In genomic region chr10:32957341-32958084, GRCh38 we compare ENCODE assay signal across 7 cellular contexts. TPM values are rescaled to one million over a fixed set of nuclear protein-coding genes. Genes with fewer than 3 reads are reported as not detected.
A peak's percentile ranks its signal among the peaks of the same experiment; 100 is the strongest.
DNase-seq lines count a peak whose midpoint lies in the region; ATAC-seq and TF ChIP-seq lines count a peak whose summit lies in the region.

No MANE protein-coding gene starts in this region.

- H3K9me3 Mint-ChIP-seq in activated naive CD8-positive, alpha-beta T cell treated with anti-CD3 and anti-CD28 coated beads, Interleukin-2, amount 10 ng/mL, durations not matched to agents 7 days and 5 days: no peaks in the 10 kb centered on the region
- H3K9me3 Mint-ChIP-seq in progenitor cell of endocrine pancreas (ENCODE audit: low read depth): no peaks in the 10 kb centered on the region

- H3K27ac ChIP-seq in OCI-LY3 (ENCODE audit: low read length): no peak overlapping the region

- H3K36me3 Mint-ChIP-seq in activated naive CD8-positive, alpha-beta T cell treated with anti-CD3 and anti-CD28 coated beads, Interleukin-2, amount 10 ng/mL, durations not matched to agents 7 days and 5 days: peaks cover 1% of the 10 kb centered on the region
- peaks cover 1% of the 10 kb centered on the region for H3K36me3 Mint-ChIP-seq in progenitor cell of endocrine pancreas (ENCODE audit: insufficient read depth)

- no peaks in the 10 kb centered on the region; the same call in 1 of the 2 replicates for H3K79me2 ChIP-seq in OCI-LY3 (ENCODE audit: low read length)

- peak; percentile 66 for DNase-seq in activated naive CD8-positive, alpha-beta T cell treated with anti-CD3 and anti-CD28 coated beads, Interleukin-2, amount 10 ng/mL, durations not matched to agents 7 days and 5 days
- DNase-seq in left ventricle myocardium superior (peak; percentile 77), progenitor cell of endocrine pancreas (ENCODE audit: low spot score, unreplicated experiment) (peak; percentile 43)

- H3K36me3 ChIP-seq in OCI-LY3 (replicated peaks; ENCODE audit: low read depth, low read length): no peaks in the 10 kb centered on the region

- intact Hi-C loops in left ventricle myocardium superior (cut with micrococcal nuclease): loop anchor here (10.0 kb wide), 1 partner anchor 47 kb away; no protein-coding TSS in a partner anchor

- peak overlapping the region; percentile 81 for H3K4me3 Mint-ChIP-seq in activated naive CD8-positive, alpha-beta T cell treated with anti-CD3 and anti-CD28 coated beads, Interleukin-2, amount 10 ng/mL, durations not matched to agents 7 days and 5 days
- H3K4me3 Mint-ChIP-seq in progenitor cell of endocrine pancreas (ENCODE audit: low read depth): peak overlapping the region; percentile 81

- H3K4me2 ChIP-seq in OCI-LY3 (ENCODE audit: low read length): peak overlapping the region; percentile 92

- H3K4me1 ChIP-seq in OCI-LY3 (ENCODE audit: low read length): peaks cover 28% of the 10 kb centered on the region

- no peaks in the 10 kb centered on the region for H3K9me3 ChIP-seq in OCI-LY3 (ENCODE audit: insufficient read depth, low read length)

- H3K4me1 Mint-ChIP-seq in activated naive CD8-positive, alpha-beta T cell treated with anti-CD3 and anti-CD28 coated beads, Interleukin-2, amount 10 ng/mL, durations not matched to agents 7 days and 5 days: peaks cover 26% of the 10 kb centered on the region
- peaks cover 60% of the 10 kb centered on the region for H3K4me1 Mint-ChIP-seq in progenitor cell of endocrine pancreas (ENCODE audit: low read depth)

- H3K4me3 ChIP-seq in OCI-LY3 (ENCODE audit: low read length): peak overlapping the region; percentile 81

- peak overlapping the region; percentile 67 for H3K9ac ChIP-seq in OCI-LY3 (ENCODE audit: low read length)

- peaks cover 37% of the 10 kb centered on the region for H3K27me3 ChIP-seq in OCI-LY3 (ENCODE audit: low read depth, low read length)

- H3K27ac Mint-ChIP-seq in activated naive CD8-positive, alpha-beta T cell treated with anti-CD3 and anti-CD28 coated beads, Interleukin-2, amount 10 ng/mL, durations not matched to agents 7 days and 5 days: peak overlapping the region; percentile 71
- H3K27ac Mint-ChIP-seq in progenitor cell of endocrine pancreas: peak overlapping the region; percentile 90

- peaks cover 8% of the 10 kb centered on the region for H4K20me1 ChIP-seq in OCI-LY3 (ENCODE audit: insufficient read depth, low read length)

- no peaks in the 10 kb centered on the region for H3K27me3 Mint-ChIP-seq in activated naive CD8-positive, alpha-beta T cell treated with anti-CD3 and anti-CD28 coated beads, Interleukin-2, amount 10 ng/mL, durations not matched to agents 7 days and 5 days
- H3K27me3 Mint-ChIP-seq in progenitor cell of endocrine pancreas: no peaks in the 10 kb centered on the region

- TF ChIP-seq CTCF in OCI-LY3 (IDR thresholded peaks at IDR 0.05; ENCODE audit: low read depth, low read length): no peak
- TF ChIP-seq CTCF in progenitor cell of endocrine pancreas (IDR thresholded peaks at IDR 0.05; ENCODE audit: unreplicated experiment): no peak

- 0 out of 2 replicates have a peak overlapping the region, but pooled peaks have one; percentile 39 for H2AFZ ChIP-seq in OCI-LY3 (ENCODE audit: low read depth, low read length)

- ATAC-seq in GM18502 (IDR thresholded peaks at IDR 0.05; ENCODE audit: poor library complexity, unreplicated experiment): peak; percentile 26
- peak; percentile 29 for ATAC-seq in HG02678 (IDR thresholded peaks at IDR 0.05; ENCODE audit: unreplicated experiment)
- ATAC-seq in activated naive CD8-positive, alpha-beta T cell treated with anti-CD3 and anti-CD28 coated beads, Interleukin-2, amount 10 ng/mL, durations not matched to agents 7 days and 5 days (ENCODE audit: low read depth): peak; percentile 41
- peak; percentile 27 for ATAC-seq in left ventricle myocardium superior
- no peak for ATAC-seq in GM21367 (IDR thresholded peaks at IDR 0.05; ENCODE audit: unreplicated experiment)

- POLR2A ChIA-PET in activated naive CD8-positive, alpha-beta T cell treated with anti-CD3 and anti-CD28 coated beads, Interleukin-2, amount 10 ng/mL, durations not matched to agents 7 days and 5 days (lab: Charles Lee): interaction anchor here (1.0 to 1.9 kb wide), 3 partner anchors 24 to 512 kb away, joined by 3 to 12 read pairs (median 3); partner anchors contain the start of gene CCDC7

RNA-seq across cellular contexts. Expression of gene ITGB1, which starts 0.5 kb away (rescaled TPM):
- 10 to 100 TPM; 60.3 to 77.8 TPM for total RNA-seq in activated naive CD8-positive, alpha-beta T cell treated with anti-CD3 and anti-CD28 coated beads, Interleukin-2, amount 10 ng/mL, durations not matched to agents 7 days and 5 days
- 551 TPM for total RNA-seq in left ventricle myocardium superior
- 382 and 384 TPM in 2 replicates for total RNA-seq in progenitor cell of endocrine pancreas
